8 cellular contexts compared by ENCODE assay signal in genomic region chr12:57549909-57550627, GRCh38. TPM values are rescaled to one million over a fixed set of nuclear protein-coding genes. Genes with fewer than 3 reads are reported as not detected.
DNase-seq lines count a peak whose midpoint lies in the region; ATAC-seq lines count a peak whose summit lies in the region.

Gene KIF5A, plus strand, starts transcription at chr12:57550044. Its CDS starts 228 bp downstream, at chr12:57550272.

- H3K27ac Mint-ChIP-seq in effector memory CD8-positive, alpha-beta T cell = peak within 1 kb of the TSS; percentile 0 to 9
- H3K27ac Mint-ChIP-seq in naive B cell = peak within 1 kb of the TSS in 4 of 6 donors; percentile 26 to 77 (median 43)

- H3K36me3 Mint-ChIP-seq in effector memory CD8-positive, alpha-beta T cell (ENCODE audit: insufficient read depth) = peaks cover 13% of the 10 kb centered on the region
- no peaks in the 10 kb centered on the region for H3K36me3 Mint-ChIP-seq in naive B cell

- ATAC-seq in effector memory CD8-positive, alpha-beta T cell (replicated peaks) = peak; percentile 53
- peak; percentile 35 to 47 for ATAC-seq in naive B cell (ENCODE audit: low read depth in 2 of 2)

- DNase-seq in EL (peak; percentile 39), NAMALWA (ENCODE audit: low spot score) (peak; percentile 72), naive B cell (peak; percentile 36), mesenteric fat pad (ENCODE audit: low spot score) (no peak), HT-29 (ENCODE audit: low spot score) (no peak)
- peak; percentile 65 to 68 for DNase-seq in activated CD4-positive, alpha-beta T cell treated with anti-CD3 and anti-CD28 coated beads, Interleukin-2, amount 50 U/mL, for 48 hours
- DNase-seq in effector memory CD8-positive, alpha-beta T cell = peak; percentile 33 to 49 (median 48)
- peak; percentile 9 to 53 (median 40) for DNase-seq in stimulated activated naive CD4-positive, alpha-beta T cell (lab: John Stamatoyannopoulos, UW)

- peaks cover 8 to 15% of the 10 kb centered on the region in 2 donors for H3K27me3 Mint-ChIP-seq in effector memory CD8-positive, alpha-beta T cell
- H3K27me3 Mint-ChIP-seq in naive B cell = peaks cover 14 to 55% (median 46%) of the 10 kb centered on the region in 3 donors

- H3K4me3 Mint-ChIP-seq in effector memory CD8-positive, alpha-beta T cell = peak within 1 kb of the TSS; percentile 66 to 81
- peak within 1 kb of the TSS; percentile 73 to 95 (median 78) for H3K4me3 Mint-ChIP-seq in naive B cell

- H3K9me3 Mint-ChIP-seq in effector memory CD8-positive, alpha-beta T cell = no peaks in the 10 kb centered on the region
- no peaks in the 10 kb centered on the region for H3K9me3 Mint-ChIP-seq in naive B cell

- H3K4me1 Mint-ChIP-seq in effector memory CD8-positive, alpha-beta T cell (ENCODE audit: low read depth in 2 of 2) = peaks cover 33 to 42% of the 10 kb centered on the region in 2 donors
- H3K4me1 Mint-ChIP-seq in naive B cell = peaks cover 28 to 44% (median 39%) of the 10 kb centered on the region in 3 donors

RNA-seq across cellular contexts. Expression of gene KIF5A, which starts in this region (rescaled TPM):
- polyA plus RNA-seq in naive B cell (ENCODE audit: low read depth in 6 of 6) = not detected
- total RNA-seq in mesenteric fat pad = not detected
- total RNA-seq in HT-29 (2014; rRNA removed; shearing (Covaris generic)) = not detected in 2 replicates

Comparison
In these comparisons a context has a peak if more than half of its experiments do, and no peak if none do; other contexts are left out.
1. Peak in DNase-seq and ATAC-seq in naive B cell; RNA of the gene not detected or under 1 TPM.
2. DNase-seq: peak in EL (single experiment), NAMALWA (single experiment), activated CD4-positive, alpha-beta T cell treated with anti-CD3 and anti-CD28 coated beads, Interleukin-2, amount 50 U/mL, for 48 hours (2 of 2), effector memory CD8-positive, alpha-beta T cell (3 of 3) and stimulated activated naive CD4-positive, alpha-beta T cell (6 of 6); none in mesenteric fat pad (single experiment) and HT-29 (single experiment).